14 cellular contexts compared by ENCODE assay signal in the genomic region with DNA sequence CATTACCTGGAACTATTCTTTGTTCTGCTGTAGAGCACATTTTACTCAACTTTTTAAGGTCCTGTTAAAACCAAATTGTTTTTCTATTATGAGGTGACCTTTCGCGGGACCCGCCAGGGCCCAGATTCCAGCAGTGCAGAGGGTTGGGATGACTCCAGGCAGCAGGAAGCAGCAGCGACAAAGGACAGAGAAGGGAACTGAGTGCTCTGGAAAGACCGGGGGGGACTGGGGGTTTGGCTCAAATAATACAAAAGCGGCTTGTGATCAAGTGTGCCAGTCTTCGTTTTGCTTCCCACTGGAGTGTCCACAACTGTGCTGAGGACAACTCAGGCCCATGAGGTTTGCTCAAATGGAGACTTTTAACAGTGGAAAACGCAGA. TPM values are rescaled to one million over a fixed set of nuclear protein-coding genes. Genes with fewer than 3 reads are reported as not detected.
A peak's percentile ranks its signal among the peaks of the same experiment; 100 is the strongest.
DNase-seq lines count a peak whose midpoint lies in the region; ATAC-seq and TF ChIP-seq lines count a peak whose summit lies in the region.
"Had no signal": no experiment of that assay in that cellular context is flagged by ENCODE, and none has a peak within 500 bp of the region (broad histone marks: within the 10 kb centered on the region; RNA-seq: fewer than 3 reads in every experiment).

No MANE protein-coding gene starts in this region.

- H3K4me1 ChIP-seq in cardiac muscle cell (ENCODE audit: low read depth), result no peaks in the 10 kb centered on the region
- H3K4me1 ChIP-seq in transverse colon, result peaks cover 0 to 21% (median 7%) of the 10 kb centered on the region in 4 donors
- H3K4me1 ChIP-seq in ovary (ENCODE audit: insufficient read depth), result peaks cover 7% of the 10 kb centered on the region

- POLR2A ChIA-PET in activated CD4-positive, alpha-beta T cell treated with anti-CD3 and anti-CD28 coated beads for 36 hours (lab: Charles Lee), result no interaction called here

- no peaks in the 10 kb centered on the region for H3K9me3 Mint-ChIP-seq in activated CD4-positive, alpha-beta T cell treated with anti-CD3 and anti-CD28 coated beads, Interleukin-2, amount 10 ng/mL, durations not matched to agents 24 days and 14 days
- H3K9me3 Mint-ChIP-seq in activated CD4-positive, alpha-beta T cell treated with anti-CD3 and anti-CD28 coated beads for 36 hours (ENCODE audit: low read depth), result no peaks in the 10 kb centered on the region
- no peaks in the 10 kb centered on the region for H3K9me3 Mint-ChIP-seq in neural crest cell
- H3K9me3 Mint-ChIP-seq: CD8-positive, alpha-beta memory T cell; dendritic cell treated with granulocyte-macrophage colony-stimulating factor and Interleukin-4, amounts not matched to agents 40 ng/mL and 50 ng/mL, for 4 days; immature natural killer cell had no signal

- no peak for TF ChIP-seq CTCF in cardiac muscle cell (IDR thresholded peaks at IDR 0.05; ENCODE audit: low read depth, low read length)
- TF ChIP-seq CTCF in neural crest cell (conservative IDR thresholded peaks at IDR 0.05), result no peak
- TF ChIP-seq CTCF in transverse colon (IDR thresholded peaks at IDR 0.05), result no peak
- no peak for TF ChIP-seq CTCF in ovary (IDR thresholded peaks at IDR 0.05)

- peaks cover 21% of the 10 kb centered on the region for H3K36me3 Mint-ChIP-seq in activated CD4-positive, alpha-beta T cell treated with anti-CD3 and anti-CD28 coated beads, Interleukin-2, amount 10 ng/mL, durations not matched to agents 24 days and 14 days (ENCODE audit: low read depth)
- H3K36me3 Mint-ChIP-seq in activated CD4-positive, alpha-beta T cell treated with anti-CD3 and anti-CD28 coated beads for 36 hours (ENCODE audit: low read depth), result peaks cover 9% of the 10 kb centered on the region
- H3K36me3 Mint-ChIP-seq in neural crest cell (ENCODE audit: low read depth), result peaks cover 3% of the 10 kb centered on the region

- H3K36me3 ChIP-seq in cardiac muscle cell (peaks cover 8% of the 10 kb centered on the region), transverse colon (peaks cover 0 to 5% (median 2%) of the 10 kb centered on the region in 4 donors), ovary (no peaks in the 10 kb centered on the region)

- peak overlapping the region; percentile 11 for H3K27ac Mint-ChIP-seq in activated CD4-positive, alpha-beta T cell treated with anti-CD3 and anti-CD28 coated beads, Interleukin-2, amount 10 ng/mL, durations not matched to agents 24 days and 14 days
- H3K27ac Mint-ChIP-seq in activated CD4-positive, alpha-beta T cell treated with anti-CD3 and anti-CD28 coated beads for 36 hours, result no peak overlapping the region
- H3K27ac Mint-ChIP-seq in neural crest cell (ENCODE audit: unreplicated experiment), result peak overlapping the region; percentile 95
- H3K27ac Mint-ChIP-seq: dendritic cell treated with granulocyte-macrophage colony-stimulating factor and Interleukin-4, amounts not matched to agents 40 ng/mL and 50 ng/mL, for 4 days had no signal

- CTCF ChIA-PET in activated CD4-positive, alpha-beta T cell treated with anti-CD3 and anti-CD28 coated beads for 36 hours (lab: Charles Lee), result no interaction called here

- H3K9me3 ChIP-seq in cardiac muscle cell (ENCODE audit: low read depth) (no peaks in the 10 kb centered on the region), transverse colon (no peaks in the 10 kb centered on the region), ovary (no peaks in the 10 kb centered on the region)

- H3K4me3 ChIP-seq in cardiac muscle cell (no peak overlapping the region), transverse colon (no peak overlapping the region), ovary (no peak overlapping the region)
- H3K4me3 ChIP-seq: SK-N-MC had no signal

- WGBS in transverse colon (ENCODE audit: low coverage in 1 of 2), 2 donors, result 25 to 64% methylated on average over 1 to 8 of the region's 8 CpGs
- 48 to 54% (median 49%) methylated on average over 8 of the region's 8 CpGs for WGBS in ovary, 3 donors

- intact Hi-C loops in activated CD4-positive, alpha-beta T cell treated with anti-CD3 and anti-CD28 coated beads, Interleukin-2, amount 10 ng/mL, durations not matched to agents 24 days and 14 days (cut with micrococcal nuclease), result no loop called here
- intact Hi-C loops in activated CD4-positive, alpha-beta T cell treated with anti-CD3 and anti-CD28 coated beads for 36 hours (cut with DNase I, micrococcal nuclease), result no loop called here
- intact Hi-C loops in transverse colon (cut with DNase I; ENCODE audit: low total_unique reads) (no loop called here), ovary (cut with DNase I) (no loop called here)

- TF ChIP-seq POLR2A in transverse colon (IDR thresholded peaks at IDR 0.05), result no peak
- no peak for TF ChIP-seq POLR2A in ovary (IDR thresholded peaks at IDR 0.05)

- peak overlapping the region; percentile 59 for H3K27ac ChIP-seq in cardiac muscle cell
- H3K27ac ChIP-seq in transverse colon, result peak overlapping the region; percentile 10 to 40 (median 26)
- H3K27ac ChIP-seq in ovary, result no peak overlapping the region
- H3K27ac ChIP-seq: 22Rv1, SK-N-MC, VCaP had no signal

- H3K4me3 Mint-ChIP-seq in activated CD4-positive, alpha-beta T cell treated with anti-CD3 and anti-CD28 coated beads, Interleukin-2, amount 10 ng/mL, durations not matched to agents 24 days and 14 days, result no peak overlapping the region
- no peak overlapping the region for H3K4me3 Mint-ChIP-seq in activated CD4-positive, alpha-beta T cell treated with anti-CD3 and anti-CD28 coated beads for 36 hours
- peak overlapping the region; percentile 21 for H3K4me3 Mint-ChIP-seq in neural crest cell
- H3K4me3 Mint-ChIP-seq: CD8-positive, alpha-beta memory T cell; dendritic cell treated with granulocyte-macrophage colony-stimulating factor and Interleukin-4, amounts not matched to agents 40 ng/mL and 50 ng/mL, for 4 days; immature natural killer cell had no signal

- no peak for DNase-seq in activated CD4-positive, alpha-beta T cell treated with anti-CD3 and anti-CD28 coated beads, Interleukin-2, amount 10 ng/mL, durations not matched to agents 24 days and 14 days
- no peak for DNase-seq in activated CD4-positive, alpha-beta T cell treated with anti-CD3 and anti-CD28 coated beads for 36 hours
- DNase-seq in cardiac muscle cell (ENCODE audit: low read depth in 1 of 2, low spot score in 1 of 2) (no peak), neural crest cell (ENCODE audit: low read depth, low spot score) (no peak), transverse colon (no peak), ovary (no peak), A172 (ENCODE audit: low spot score) (no peak)
- DNase-seq: CD8-positive, alpha-beta memory T cell; immature natural killer cell had no signal

- H3K4me1 Mint-ChIP-seq in activated CD4-positive, alpha-beta T cell treated with anti-CD3 and anti-CD28 coated beads, Interleukin-2, amount 10 ng/mL, durations not matched to agents 24 days and 14 days, result peaks cover 17% of the 10 kb centered on the region
- peaks cover 8% of the 10 kb centered on the region for H3K4me1 Mint-ChIP-seq in activated CD4-positive, alpha-beta T cell treated with anti-CD3 and anti-CD28 coated beads for 36 hours
- H3K4me1 Mint-ChIP-seq in neural crest cell, result peaks cover 53% of the 10 kb centered on the region

- in situ Hi-C loops in transverse colon (cut with MboI; ENCODE audit: low pct_ligation_motif_present in 1 of 4, low pct_unique_long_range_greater_than_20kb in 1 of 4, low sequenced_read_pairs in 3 of 4), result no loop called here

- no peaks in the 10 kb centered on the region for H3K27me3 Mint-ChIP-seq in activated CD4-positive, alpha-beta T cell treated with anti-CD3 and anti-CD28 coated beads, Interleukin-2, amount 10 ng/mL, durations not matched to agents 24 days and 14 days
- H3K27me3 Mint-ChIP-seq in activated CD4-positive, alpha-beta T cell treated with anti-CD3 and anti-CD28 coated beads for 36 hours, result no peaks in the 10 kb centered on the region
- H3K27me3 Mint-ChIP-seq in neural crest cell (ENCODE audit: low read depth), result no peaks in the 10 kb centered on the region
- H3K27me3 Mint-ChIP-seq: CD8-positive, alpha-beta memory T cell; dendritic cell treated with granulocyte-macrophage colony-stimulating factor and Interleukin-4, amounts not matched to agents 40 ng/mL and 50 ng/mL, for 4 days had no signal

- ATAC-seq in activated CD4-positive, alpha-beta T cell treated with anti-CD3 and anti-CD28 coated beads for 36 hours, result no peak
- no peak for ATAC-seq in HG02852 (IDR thresholded peaks at IDR 0.05; ENCODE audit: unreplicated experiment)

- TF ChIP-seq EP300 in transverse colon (IDR thresholded peaks at IDR 0.05; ENCODE audit: low read depth) (no peak), ovary (IDR thresholded peaks at IDR 0.05) (no peak)

- H3K27me3 ChIP-seq in cardiac muscle cell, result no peaks in the 10 kb centered on the region
- H3K27me3 ChIP-seq in transverse colon, result no peaks in the 10 kb centered on the region
- no peaks in the 10 kb centered on the region for H3K27me3 ChIP-seq in ovary

RNA-seq across cellular contexts. Expression of a gene that starts 26.9 kb away (rescaled TPM):
- 145 and 147 TPM in 2 replicates for total RNA-seq in activated CD4-positive, alpha-beta T cell treated with anti-CD3 and anti-CD28 coated beads, Interleukin-2, amount 10 ng/mL, durations not matched to agents 24 days and 14 days
- 10 to 100 TPM; 65.1 to 91.8 TPM for total RNA-seq in activated CD4-positive, alpha-beta T cell treated with anti-CD3 and anti-CD28 coated beads for 36 hours
- total RNA-seq in cardiac muscle cell (125 and 191 TPM in 2 replicates), neural crest cell (194 and 204 TPM in 2 replicates), transverse colon (100 to 1,000 TPM; 124 to 286 (median 188) TPM), ovary (100 to 1,000 TPM in 6 of 7 donors, 10 to 100 TPM in 1; 84.0 to 172 (median 133) TPM)
- polyA plus RNA-seq in cardiac muscle cell (127 and 142 TPM in 2 replicates), ovary (10 to 100 TPM; 62.4 to 87.6 TPM)
- total RNA-seq in A172 (2014; rRNA removed; shearing (Covaris generic)), result 446 and 575 TPM in 2 replicates

Comparison
In these comparisons a context has a peak if more than half of its experiments do, and no peak if none do; other contexts are left out.
1. H3K27ac ChIP-seq: peak in cardiac muscle cell (single experiment) and transverse colon (4 of 4); none in ovary (0 of 2).